ENCODE assay signal across 1 cellular context in the genomic region with DNA sequence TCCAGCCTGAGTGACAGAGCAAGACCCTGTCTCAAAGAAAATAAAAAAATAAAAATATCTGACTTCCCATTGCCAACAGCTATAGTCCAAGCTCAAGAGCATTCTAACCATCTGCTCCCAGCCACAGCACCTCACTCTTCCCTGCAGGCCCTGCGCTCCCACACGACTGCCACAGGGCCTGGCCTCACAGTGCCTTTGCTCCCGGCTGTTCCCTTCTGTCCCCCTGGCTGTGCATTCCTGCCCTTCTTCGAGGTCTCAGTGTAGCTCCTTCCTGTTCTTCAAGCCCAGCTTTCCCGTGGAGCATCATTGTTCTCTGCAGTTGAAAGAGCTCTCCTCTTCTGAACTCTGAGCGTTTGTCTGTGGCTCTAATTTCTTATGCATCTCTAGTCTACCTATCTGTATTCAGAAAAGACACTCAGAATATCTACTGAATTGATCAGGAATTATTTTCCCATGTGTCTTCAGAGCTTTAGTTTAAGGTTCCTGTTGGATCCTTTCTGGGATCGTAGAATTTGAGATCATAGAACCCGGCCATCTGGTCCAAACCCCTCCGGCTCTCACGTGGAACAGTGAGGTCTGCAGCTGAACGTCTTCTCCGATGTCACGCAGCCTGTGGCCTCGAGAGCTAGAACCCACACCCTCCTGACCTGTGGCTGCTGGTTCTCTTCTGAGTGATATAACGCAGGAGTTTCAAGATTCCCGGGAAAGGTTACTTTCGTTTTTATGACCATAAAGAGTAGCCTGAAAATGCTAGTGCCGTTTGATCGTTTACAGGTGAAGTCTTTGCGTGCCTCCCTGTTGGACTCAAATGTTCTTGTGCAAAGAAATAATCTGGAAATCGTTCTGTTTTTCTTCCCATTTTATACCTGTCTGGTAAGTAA.
TF ChIP-seq lines count a peak whose summit lies in the region.

No MANE protein-coding gene starts in this region.

TF ChIP-seq in HCT116, 20 proteins besides CTCF, POLR2A, EP300 and RAD21:
- TF ChIP-seq, protein P1, sequence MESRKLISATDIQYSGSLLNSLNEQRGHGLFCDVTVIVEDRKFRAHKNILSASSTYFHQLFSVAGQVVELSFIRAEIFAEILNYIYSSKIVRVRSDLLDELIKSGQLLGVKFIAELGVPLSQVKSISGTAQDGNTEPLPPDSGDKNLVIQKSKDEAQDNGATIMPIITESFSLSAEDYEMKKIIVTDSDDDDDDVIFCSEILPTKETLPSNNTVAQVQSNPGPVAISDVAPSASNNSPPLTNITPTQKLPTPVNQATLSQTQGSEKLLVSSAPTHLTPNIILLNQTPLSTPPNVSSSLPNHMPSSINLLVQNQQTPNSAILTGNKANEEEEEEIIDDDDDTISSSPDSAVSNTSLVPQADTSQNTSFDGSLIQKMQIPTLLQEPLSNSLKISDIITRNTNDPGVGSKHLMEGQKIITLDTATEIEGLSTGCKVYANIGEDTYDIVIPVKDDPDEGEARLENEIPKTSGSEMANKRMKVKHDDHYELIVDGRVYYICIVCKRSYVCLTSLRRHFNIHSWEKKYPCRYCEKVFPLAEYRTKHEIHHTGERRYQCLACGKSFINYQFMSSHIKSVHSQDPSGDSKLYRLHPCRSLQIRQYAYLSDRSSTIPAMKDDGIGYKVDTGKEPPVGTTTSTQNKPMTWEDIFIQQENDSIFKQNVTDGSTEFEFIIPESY (IDR thresholded peaks at IDR 0.05; ENCODE audit: extremely low read depth, insufficient replicate concordance, low read length) = no peak
- TF ChIP-seq SRF (IDR thresholded peaks at IDR 0.05; ENCODE audit: low read depth) (no peak), EGR1 (IDR thresholded peaks at IDR 0.05; ENCODE audit: low read depth) (no peak), EZH2phosphoT487 (IDR thresholded peaks at IDR 0.05; ENCODE audit: borderline replicate concordance) (no peak), ZFX (IDR thresholded peaks at IDR 0.05) (no peak)
TF ChIP-seq in HCT116: peak in this region for 0.
